Comparison of ENCODE assay signal across 1 cellular context in genomic region chr4:70721747-70722146, GRCh38.
TF ChIP-seq lines count a peak whose summit lies in the region.

RUFY3 (plus strand) TSS chr4:70721964; CDS start chr4:70722574, 610 bp downstream.

TF ChIP-seq in HEK293, 187 proteins besides CTCF, POLR2A, EP300 and RAD21 (continued from another document):
- peak; percentile 50; the same call in 1 of the 2 replicates for TF ChIP-seq ZNF580 (tag by site-specific recombination; IDR thresholded peaks at IDR 0.05)
- peak; percentile 83 for TF ChIP-seq IKZF3 (tag by site-specific recombination; IDR thresholded peaks at IDR 0.05)
- TF ChIP-seq FEZF1 (tag by site-specific recombination; IDR thresholded peaks at IDR 0.05), result no peak
- 0 out of 2 replicates have a peak, but pooled peaks have one; percentile 41 for TF ChIP-seq ZNF24 (tag by site-specific recombination; IDR thresholded peaks at IDR 0.05)
- no peak for TF ChIP-seq ZNF416 (tag by site-specific recombination; IDR thresholded peaks at IDR 0.05)
- peak; percentile 38 for TF ChIP-seq SETDB1 (IDR thresholded peaks at IDR 0.05; ENCODE audit: insufficient read length, low read length)
- TF ChIP-seq REPIN1 (tag by site-specific recombination; IDR thresholded peaks at IDR 0.05; ENCODE audit: low read depth), result no peak
- TF ChIP-seq ZBTB17 (tag by site-specific recombination; IDR thresholded peaks at IDR 0.05), result peak; percentile 99
- no peak for TF ChIP-seq TSHZ1 (tag by site-specific recombination; IDR thresholded peaks at IDR 0.05; ENCODE audit: borderline replicate concordance)
